Comparison of ENCODE assay signal across 12 cellular contexts in the genomic region with DNA sequence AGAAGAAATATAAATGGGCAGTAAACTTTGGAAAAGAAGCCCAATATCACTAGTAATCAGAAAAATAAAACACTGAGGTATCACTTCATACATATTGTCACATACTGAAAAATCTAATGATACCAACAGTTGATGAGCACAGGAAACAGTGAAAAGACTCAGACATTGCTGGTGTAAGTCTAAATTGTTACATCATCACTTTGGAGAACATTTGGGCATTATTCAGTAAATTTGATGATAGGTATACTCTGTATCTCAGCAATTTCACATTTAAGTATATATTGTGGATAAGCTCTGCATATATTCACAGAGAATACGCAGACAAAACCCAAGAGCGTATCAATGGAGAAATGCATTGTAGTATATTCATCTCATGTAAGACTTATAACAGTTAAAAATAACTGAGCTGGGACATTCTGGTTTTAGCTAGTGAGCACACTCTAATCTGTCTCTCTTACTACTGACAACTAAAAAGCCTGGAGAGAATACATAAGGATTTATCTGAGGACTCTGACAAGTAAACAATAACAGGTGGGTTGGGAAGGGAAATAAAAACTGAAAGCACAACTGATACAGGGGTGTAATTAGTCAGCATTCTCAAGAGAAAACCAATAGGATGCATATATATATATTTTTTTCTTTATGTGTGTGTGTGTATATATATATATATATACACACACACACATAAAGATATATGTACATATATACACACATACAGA.
DNase-seq lines count a peak whose midpoint lies in the region; ATAC-seq lines count a peak whose summit lies in the region.
"Had no signal": no experiment of that assay in that cellular context is flagged by ENCODE, and none has a peak within 500 bp of the region (broad histone marks: within the 10 kb centered on the region; RNA-seq: fewer than 3 reads in every experiment).

No MANE protein-coding gene starts in this region.

- H3K4me1 Mint-ChIP-seq in T-cell = peaks cover 0 to 3% (median 3%) of the 10 kb centered on the region in 3 donors

- no peaks in the 10 kb centered on the region for H3K9me3 Mint-ChIP-seq in T-cell

- POLR2A ChIA-PET in T-cell (lab: Charles Lee) = no interaction called here

- H3K27ac Mint-ChIP-seq in T-cell = no peak overlapping the region

- ATAC-seq in GM18520 (IDR thresholded peaks at IDR 0.05; ENCODE audit: unreplicated experiment) (peak; percentile 40), GM19455 (IDR thresholded peaks at IDR 0.05; ENCODE audit: unreplicated experiment) (peak; percentile 77), HG02885 (IDR thresholded peaks at IDR 0.05; ENCODE audit: poor library complexity, unreplicated experiment) (peak; percentile 91), HG03575 (IDR thresholded peaks at IDR 0.05; ENCODE audit: extremely low read depth, insufficient number of reproducible peaks, low FRiP score, unreplicated experiment) (peak; percentile 79), T-cell (replicated peaks in 1 of 4) (no peak)

- CTCF ChIA-PET in T-cell (lab: Charles Lee) = no interaction called here

- DNase-seq in NCI-H146 (lab: John Stamatoyannopoulos, UW) = no peak
- no peak for DNase-seq in stimulated activated naive CD4-positive, alpha-beta T cell (lab: John Stamatoyannopoulos, UW)
- no peak for DNase-seq in dedifferentiated amniotic fluid mesenchymal stem cell (ENCODE audit: extremely low spot score)
- no peak for DNase-seq in T-cell
- DNase-seq: activated naive CD4-positive, alpha-beta T cell; NCI-H2029 treated with DMSO at 0.1 percent for 48 hours; nucleus accumbens; tibial artery had no signal

- no peaks in the 10 kb centered on the region for H3K36me3 Mint-ChIP-seq in T-cell

- H3K4me3 Mint-ChIP-seq in T-cell = no peak overlapping the region

- H3K27me3 Mint-ChIP-seq in T-cell = no peaks in the 10 kb centered on the region

Comparison
In these comparisons a context has a peak if more than half of its experiments do, and no peak if none do; other contexts are left out.
1. ATAC-seq: peak in GM18520 (single experiment), GM19455 (single experiment), HG02885 (single experiment) and HG03575 (single experiment); none in T-cell (0 of 4).